Comparison of ENCODE assay signal across 10 cellular contexts in the genomic region with DNA sequence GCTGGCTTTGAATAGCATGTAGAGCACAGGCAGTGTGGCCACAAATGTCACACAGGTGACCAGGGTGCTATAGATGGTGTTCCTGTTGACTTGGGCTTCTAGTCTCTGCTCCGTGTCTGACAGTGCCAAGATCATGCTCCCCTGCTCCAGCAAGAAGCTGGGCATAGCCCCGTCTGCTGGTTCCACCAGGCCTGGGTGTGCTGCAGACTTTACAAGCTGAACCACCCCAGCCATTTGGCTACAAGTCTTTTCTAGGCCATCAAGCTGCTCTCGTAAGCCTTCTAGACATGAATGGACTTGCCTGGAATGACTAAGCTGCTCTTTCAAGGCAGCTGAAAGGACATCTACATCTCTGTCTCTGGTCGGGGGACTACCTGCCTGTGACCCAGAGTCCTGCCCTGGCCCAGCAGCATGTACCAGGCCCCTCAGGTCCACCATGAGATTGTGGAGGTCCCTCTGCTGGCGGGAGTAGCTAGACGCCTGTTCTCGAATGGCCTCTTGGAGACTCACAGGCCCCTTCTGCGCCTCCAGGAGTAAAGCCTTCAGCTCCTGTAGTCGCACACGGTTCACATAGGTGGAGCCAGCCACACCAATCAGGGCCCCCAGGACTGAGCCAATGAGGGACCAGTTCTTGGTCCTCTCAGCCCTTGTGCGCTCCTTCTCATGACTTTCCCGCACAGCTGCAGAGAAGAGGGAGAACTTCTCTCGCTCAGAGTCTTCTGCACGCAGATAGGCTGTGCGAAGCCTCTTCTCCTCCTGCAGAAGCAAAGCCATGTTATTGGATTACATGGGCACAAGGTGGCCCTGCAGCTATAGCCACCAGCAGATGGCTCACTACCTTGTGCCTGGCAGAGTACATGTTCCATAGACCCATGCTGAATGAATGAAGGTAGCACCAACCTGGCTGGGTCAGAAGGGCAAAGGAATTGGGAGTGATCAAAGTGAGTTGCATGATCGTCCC. TPM values are rescaled to one million over a fixed set of nuclear protein-coding genes. Genes with fewer than 3 reads are reported as not detected.
DNase-seq lines count a peak whose midpoint lies in the region; ATAC-seq, FAIRE-seq and TF ChIP-seq lines count a peak whose summit lies in the region.
"Had no signal": no experiment of that assay in that cellular context is flagged by ENCODE, and none has a peak within 500 bp of the region (broad histone marks: within the 10 kb centered on the region; RNA-seq: fewer than 3 reads in every experiment).

No MANE protein-coding gene starts in this region.

- DNase-seq in DMS 273 treated with DMSO at 0.1 percent for 48 hours (lab: John Stamatoyannopoulos, UW): peak; percentile 15
- peak; percentile 73 for DNase-seq in ecto neural progenitor cell (ENCODE audit: low spot score)
- DNase-seq in neural crest cell (ENCODE audit: low read depth, low spot score): no peak
- no peak for DNase-seq in GM12891 (ENCODE audit: insufficient read length, low spot score)
- no peak for DNase-seq in activated naive CD8-positive, alpha-beta T cell treated with anti-CD3 and anti-CD28 coated beads, Interleukin-2, amount 50 U/mL, for 24 hours
- DNase-seq in SIG-M5 (lab: John Stamatoyannopoulos, UW): no peak
- DNase-seq in dedifferentiated amniotic fluid mesenchymal stem cell (ENCODE audit: extremely low spot score): no peak
- DNase-seq: activated CD4-positive, alpha-beta T cell treated with anti-CD3 and anti-CD28 coated beads, Interleukin-2, amount 50 U/mL, for 48 hours; NCI-H2029 treated with DMSO at 0.1 percent for 48 hours had no signal

- peaks cover 4% of the 10 kb centered on the region for H3K36me3 Mint-ChIP-seq in neural crest cell (ENCODE audit: low read depth)
- H3K36me3 Mint-ChIP-seq in activated naive CD8-positive, alpha-beta T cell treated with anti-CD3 and anti-CD28 coated beads, Interleukin-2, amount 50 U/mL, for 24 hours (ENCODE audit: low read depth): peaks cover 4% of the 10 kb centered on the region

- no peak overlapping the region for H3K27ac Mint-ChIP-seq in neural crest cell (ENCODE audit: unreplicated experiment)
- no peak overlapping the region for H3K27ac Mint-ChIP-seq in activated naive CD8-positive, alpha-beta T cell treated with anti-CD3 and anti-CD28 coated beads, Interleukin-2, amount 50 U/mL, for 24 hours

- peaks cover 31% of the 10 kb centered on the region for H3K4me1 Mint-ChIP-seq in neural crest cell
- peaks cover 10% of the 10 kb centered on the region for H3K4me1 Mint-ChIP-seq in activated naive CD8-positive, alpha-beta T cell treated with anti-CD3 and anti-CD28 coated beads, Interleukin-2, amount 50 U/mL, for 24 hours

- peak overlapping the region; percentile 87 for H3K4me3 Mint-ChIP-seq in neural crest cell
- no peak overlapping the region for H3K4me3 Mint-ChIP-seq in activated naive CD8-positive, alpha-beta T cell treated with anti-CD3 and anti-CD28 coated beads, Interleukin-2, amount 50 U/mL, for 24 hours

- no peaks in the 10 kb centered on the region for H3K9me3 Mint-ChIP-seq in neural crest cell
- no peaks in the 10 kb centered on the region for H3K9me3 Mint-ChIP-seq in activated naive CD8-positive, alpha-beta T cell treated with anti-CD3 and anti-CD28 coated beads, Interleukin-2, amount 50 U/mL, for 24 hours

- FAIRE-seq in GM12891 (lab: Jason Lieb, UNC): no peak

- peak; percentile 21; the same call in 1 of the 2 replicates for TF ChIP-seq CTCF in LNCAP (IDR thresholded peaks at IDR 0.05)
- TF ChIP-seq CTCF in neural crest cell (conservative IDR thresholded peaks at IDR 0.05): peak; percentile 16

- H3K27me3 Mint-ChIP-seq in neural crest cell (ENCODE audit: low read depth): no peaks in the 10 kb centered on the region
- no peaks in the 10 kb centered on the region for H3K27me3 Mint-ChIP-seq in activated naive CD8-positive, alpha-beta T cell treated with anti-CD3 and anti-CD28 coated beads, Interleukin-2, amount 50 U/mL, for 24 hours

- TF ChIP-seq POLR2A in GM12891 (IDR thresholded peaks at IDR 0.05; ENCODE audit: low read depth, low read length): no peak

- ATAC-seq in activated naive CD8-positive, alpha-beta T cell treated with anti-CD3 and anti-CD28 coated beads, Interleukin-2, amount 50 U/mL, for 24 hours: no peak

TF ChIP-seq in GM12891, 5 proteins besides CTCF, POLR2A, EP300 and RAD21:
- TF ChIP-seq POLR2AphosphoS5 (IDR thresholded peaks at IDR 0.05; ENCODE audit: low read depth, low read length): no peak
- no peak for TF ChIP-seq POU2F2 (IDR thresholded peaks at IDR 0.05; ENCODE audit: low read depth, low read length)
- no peak for TF ChIP-seq TAF1 (IDR thresholded peaks at IDR 0.05; ENCODE audit: low read depth, low read length)
- TF ChIP-seq SPI1 (IDR thresholded peaks at IDR 0.05; ENCODE audit: low read depth, low read length): no peak
- TF ChIP-seq PAX5 (IDR thresholded peaks at IDR 0.05; ENCODE audit: insufficient read depth, low read length, severe bottlenecking): no peak

RNA-seq across cellular contexts. Expression of a gene that starts 2.8 kb away (rescaled TPM):
- 161 and 180 TPM in 2 replicates for total RNA-seq in neural crest cell
- 9.8 TPM for polyA plus RNA-seq in GM12891 (2012; ENCODE audit: low read depth, missing spikeins)

RNA-seq across cellular contexts. Expression of a gene that starts 7.2 kb away (rescaled TPM):
- total RNA-seq in neural crest cell: 12.4 TPM in 2 replicates
- polyA plus RNA-seq in GM12891 (2012; ENCODE audit: low read depth, missing spikeins): 15.6 TPM

RNA-seq across cellular contexts. Expression of a gene that starts 7.4 kb away (rescaled TPM):
- 309 and 318 TPM in 2 replicates for total RNA-seq in neural crest cell
- polyA plus RNA-seq in GM12891 (2012; ENCODE audit: low read depth, missing spikeins): 678 TPM

RNA-seq across cellular contexts. Expression of a gene that starts 13.8 kb away (rescaled TPM):
- 21.8 and 22.1 TPM in 2 replicates for total RNA-seq in neural crest cell
- 6.0 TPM for polyA plus RNA-seq in GM12891 (2012; ENCODE audit: low read depth, missing spikeins)

Comparison
In these comparisons a context has a peak if more than half of its experiments do, and no peak if none do; other contexts are left out.
1. DNase-seq: peak in DMS 273 treated with DMSO at 0.1 percent for 48 hours (single experiment) and ecto neural progenitor cell (single experiment); none in neural crest cell (single experiment), GM12891 (single experiment), activated naive CD8-positive, alpha-beta T cell treated with anti-CD3 and anti-CD28 coated beads, Interleukin-2, amount 50 U/mL, for 24 hours (single experiment), SIG-M5 (single experiment) and dedifferentiated amniotic fluid mesenchymal stem cell (single experiment).